In genomic region chr17:2085648-2085949, GRCh38 we compare ENCODE assay signal across 14 cellular contexts. TPM values are rescaled to one million over a fixed set of nuclear protein-coding genes. Genes with fewer than 3 reads are reported as not detected.
DNase-seq lines count a peak whose midpoint lies in the region; ATAC-seq, FAIRE-seq and TF ChIP-seq lines count a peak whose summit lies in the region.
"Had no signal": no experiment of that assay in that cellular context is flagged by ENCODE, and none has a peak within 500 bp of the region (broad histone marks: within the 10 kb centered on the region; RNA-seq: fewer than 3 reads in every experiment).

No MANE protein-coding gene starts in this region.

- TF ChIP-seq POLR2A in GM12891 (IDR thresholded peaks at IDR 0.05; ENCODE audit: low read depth, low read length) (no peak), sigmoid colon (IDR thresholded peaks at IDR 0.05) (no peak)

- peaks cover 22% of the 10 kb centered on the region for H3F3A ChIP-seq in MM.1S (ENCODE audit: insufficient read depth, low read length)

- peak overlapping the region; percentile 76 to 89 for H3K27ac ChIP-seq in right atrium auricular region
- H3K27ac ChIP-seq in sigmoid colon, result peak overlapping the region; percentile 66 to 86 (median 82)
- no peak overlapping the region for H3K27ac ChIP-seq in MM.1S (ENCODE audit: low read length)
- H3K27ac ChIP-seq: neutrophil had no signal

- H3K27me3 ChIP-seq in right atrium auricular region (no peaks in the 10 kb centered on the region), sigmoid colon (no peaks in the 10 kb centered on the region), MM.1S (replicated peaks; ENCODE audit: insufficient read depth, low read length) (no peaks in the 10 kb centered on the region)
- H3K27me3 ChIP-seq: neutrophil had no signal

- H3K9me2 ChIP-seq in MM.1S (replicated peaks; ENCODE audit: insufficient read depth, low read length), result no peaks in the 10 kb centered on the region

- H3K9me3 ChIP-seq in right atrium auricular region, result no peaks in the 10 kb centered on the region
- H3K9me3 ChIP-seq in sigmoid colon, result no peaks in the 10 kb centered on the region
- no peaks in the 10 kb centered on the region for H3K9me3 ChIP-seq in MM.1S (replicated peaks; ENCODE audit: insufficient read depth, low read length)
- H3K9me3 ChIP-seq: neutrophil had no signal

- intact Hi-C loops in sigmoid colon (cut with DNase I), result no loop called here

- ATAC-seq in GM21447 (IDR thresholded peaks at IDR 0.05; ENCODE audit: unreplicated experiment), result no peak

- H3K4me1 ChIP-seq in right atrium auricular region (peaks cover 0 to 84% of the 10 kb centered on the region in 2 donors), sigmoid colon (peaks cover 0 to 76% (median 65%) of the 10 kb centered on the region in 4 donors), MM.1S (ENCODE audit: low read length) (peaks cover 26% of the 10 kb centered on the region)

- H4K20me1 ChIP-seq in MM.1S (ENCODE audit: insufficient read depth, low read length), result no peaks in the 10 kb centered on the region

- FAIRE-seq in GM12891 (lab: Jason Lieb, UNC), result peak; percentile 20

- H2AFZ ChIP-seq in MM.1S (ENCODE audit: low read length), result no peak overlapping the region

- H3K4me2 ChIP-seq in MM.1S (ENCODE audit: low read depth, low read length), result no peak overlapping the region

- H3K4me3 ChIP-seq in right atrium auricular region (no peak overlapping the region), sigmoid colon (no peak overlapping the region), MM.1S (ENCODE audit: low read length) (no peak overlapping the region)

- H3K36me3 ChIP-seq in right atrium auricular region, result peaks cover 17% of the 10 kb centered on the region
- H3K36me3 ChIP-seq in sigmoid colon, result peaks cover 8 to 15% (median 9%) of the 10 kb centered on the region in 4 donors
- H3K36me3 ChIP-seq in MM.1S (replicated peaks; ENCODE audit: insufficient read depth, low read length), result no peaks in the 10 kb centered on the region

- DNase-seq in GM12891 (ENCODE audit: insufficient read length, low spot score) (no peak), astrocyte of the hippocampus (ENCODE audit: low read depth, low spot score) (peak; percentile 64), right atrium auricular region (ENCODE audit: low spot score) (no peak), sigmoid colon (peak; percentile 86), NCI-H82 (lab: John Stamatoyannopoulos, UW) (no peak), MM.1S (no peak)
- DNase-seq in stimulated activated naive CD4-positive, alpha-beta T cell treated with Interleukin-2 at 50 U/mL for 16 hours (lab: John Stamatoyannopoulos, UW), result no peak
- DNase-seq: activated effector memory CD4-positive, alpha-beta T cell treated with anti-CD3 and anti-CD28 coated beads, Interleukin-2, amount 50 U/mL, for 16 hours; COR-L47; Karpas-422; NCI-H524; T-helper 9 cell had no signal

- no peaks in the 10 kb centered on the region; the same call in 1 of the 2 replicates for H3K79me2 ChIP-seq in MM.1S (ENCODE audit: low read length)

- no peak overlapping the region for H3K9ac ChIP-seq in MM.1S (ENCODE audit: low read length)

- 52 to 62% methylated on average over 5 of the region's 5 CpGs for WGBS in sigmoid colon, 2 donors

- TF ChIP-seq CTCF in right atrium auricular region (IDR thresholded peaks at IDR 0.05) (no peak), sigmoid colon (IDR thresholded peaks at IDR 0.05) (no peak), MM.1S (IDR thresholded peaks at IDR 0.05; ENCODE audit: low read length) (no peak)

- TF ChIP-seq EP300 in sigmoid colon (IDR thresholded peaks at IDR 0.05), result no peak

TF ChIP-seq in GM12891, 5 proteins besides CTCF, POLR2A, EP300 and RAD21:
- no peak for TF ChIP-seq POLR2AphosphoS5 (IDR thresholded peaks at IDR 0.05; ENCODE audit: low read depth, low read length)
- TF ChIP-seq PAX5 (IDR thresholded peaks at IDR 0.05; ENCODE audit: insufficient read depth, low read length, severe bottlenecking), result no peak
- no peak for TF ChIP-seq TAF1 (IDR thresholded peaks at IDR 0.05; ENCODE audit: low read depth, low read length)
- no peak for TF ChIP-seq POU2F2 (IDR thresholded peaks at IDR 0.05; ENCODE audit: low read depth, low read length)
- TF ChIP-seq SPI1 (IDR thresholded peaks at IDR 0.05; ENCODE audit: low read depth, low read length), result no peak

RNA-seq across cellular contexts. Expression of gene HIC1, which starts 30.7 kb away (rescaled TPM):
- 47.4 TPM for polyA plus RNA-seq in GM12891 (2012; ENCODE audit: low read depth, missing spikeins)
- total RNA-seq in right atrium auricular region (10 to 100 TPM; 15.5 to 18.0 TPM), sigmoid colon (10 to 100 TPM; 10.4 to 44.9 (median 24.8) TPM)
- 1 to 10 TPM; 1.6 to 5.4 (median 5.1) TPM for polyA plus RNA-seq in sigmoid colon

RNA-seq across cellular contexts. Expression of gene OVCA2, which starts 43.8 kb away (rescaled TPM):
- 35.2 TPM for polyA plus RNA-seq in GM12891 (2012; ENCODE audit: low read depth, missing spikeins)
- 10 to 100 TPM; 29.6 to 31.7 TPM for total RNA-seq in right atrium auricular region
- 10 to 100 TPM; 26.3 to 43.0 (median 32.9) TPM for total RNA-seq in sigmoid colon
- 10 to 100 TPM; 61.3 to 66.8 (median 63.3) TPM for polyA plus RNA-seq in sigmoid colon

RNA-seq across cellular contexts. Expression of gene DPH1, which starts 55.6 kb away (rescaled TPM):
- polyA plus RNA-seq in GM12891 (2012; ENCODE audit: low read depth, missing spikeins), result 16.2 TPM
- total RNA-seq in right atrium auricular region (10 to 100 TPM; 17.2 to 21.6 TPM), sigmoid colon (10 to 100 TPM; 27.6 to 60.1 (median 38.8) TPM)
- polyA plus RNA-seq in sigmoid colon, result 10 to 100 TPM in 2 of 3 donors, 1 to 10 TPM in 1; 7.2 to 26.6 (median 12.0) TPM

Comparison
In these comparisons a context has a peak if more than half of its experiments do, and no peak if none do; other contexts are left out.
1. DNase-seq: peak in astrocyte of the hippocampus (single experiment) and sigmoid colon (single experiment); none in GM12891 (single experiment), right atrium auricular region (single experiment), stimulated activated naive CD4-positive, alpha-beta T cell treated with Interleukin-2 at 50 U/mL for 16 hours (single experiment), NCI-H82 (single experiment) and MM.1S (single experiment).